Comparison of ENCODE assay signal across 3 cellular contexts in genomic region chr4:165819126-165819525, GRCh38. TPM values are rescaled to one million over a fixed set of nuclear protein-coding genes. Genes with fewer than 3 reads are reported as not detected.
"Had no signal": no experiment of that assay in that cellular context is flagged by ENCODE, and none has a peak within 500 bp of the region (broad histone marks: within the 10 kb centered on the region; RNA-seq: fewer than 3 reads in every experiment).

No MANE protein-coding gene starts in this region.

RNA-seq across cellular contexts. Expression of gene TLL1, which starts 53.9 kb away (rescaled TPM):
- total RNA-seq: RPMI7951, SJSA1, SK-MEL-5 had no signal
